ENCODE assay signal across 29 cellular contexts in the genomic region with DNA sequence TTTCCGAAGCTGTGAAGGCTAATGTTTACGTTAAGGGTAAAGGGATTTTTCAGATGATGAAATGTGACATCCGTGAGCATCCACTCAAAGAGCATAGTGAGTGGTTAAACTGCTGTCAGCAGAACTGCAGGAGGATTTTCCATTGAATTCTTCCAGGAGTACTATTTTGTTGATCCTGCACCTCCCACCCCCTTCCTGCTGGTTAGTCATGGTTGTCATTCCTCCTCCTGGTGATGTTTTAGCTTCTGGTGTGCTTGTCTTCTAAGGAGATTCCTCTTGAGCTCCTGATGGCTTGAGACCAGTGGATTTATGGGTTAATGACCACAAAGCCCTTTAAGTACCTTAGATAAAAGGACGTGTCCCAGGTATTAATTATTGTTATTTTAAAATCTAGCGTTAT. TPM values are rescaled to one million over a fixed set of nuclear protein-coding genes. Genes with fewer than 3 reads are reported as not detected.
DNase-seq lines count a peak whose midpoint lies in the region; ATAC-seq and TF ChIP-seq lines count a peak whose summit lies in the region.
"Had no signal": no experiment of that assay in that cellular context is flagged by ENCODE, and none has a peak within 500 bp of the region (broad histone marks: within the 10 kb centered on the region; RNA-seq: fewer than 3 reads in every experiment).

No MANE protein-coding gene starts in this region.

- no peak overlapping the region for H3K4me3 Mint-ChIP-seq in natural killer cell
- H3K4me3 Mint-ChIP-seq: activated B cell treated with CpG ODN at 0.5 μM for 24 hours; activated naive CD4-positive, alpha-beta T cell treated with anti-CD3 and anti-CD28 coated beads, Interleukin-2, amount 50 U/mL, for 24 hours; activated T-helper 1 cell treated with anti-CD3 and anti-CD28 coated beads, Interleukin-12 subunit alpha, Interleukin-12 subunit beta, Interleukin-2, Interleukin-4 antibody, amounts not matched to agents 30 ng/mL and 10 ng/mL and 1 ng/mL, durations not matched to agents 14 hours and 24 hours and 36 hours; B cell; CD8-positive, alpha-beta memory T cell; central memory CD8-positive, alpha-beta T cell; immature natural killer cell; natural killer cell treated with Interleukin-12 subunit alpha and Interleukin-12 subunit beta and Interleukin-15 and Interleukin-18, amount 100 ng/mL, for 72 hours had no signal

- DNase-seq in DMS79 (lab: John Stamatoyannopoulos, UW) (peak; percentile 14), DMS79 treated with DMSO at 0.1 percent for 48 hours (lab: John Stamatoyannopoulos, UW) (no peak), adipocyte (ENCODE audit: low read depth) (peak; percentile 32), kidney epithelial cell (ENCODE audit: low read depth) (peak; percentile 21), natural killer cell (no peak), left ventricle myocardium inferior (no peak), NCI-H1694 (lab: John Stamatoyannopoulos, UW) (no peak), GOT3 (lab: John Stamatoyannopoulos, UW) (no peak)
- DNase-seq: 8988T; activated B cell treated with CpG ODN at 0.5 μM for 24 hours; activated CD4-positive, alpha-beta T cell treated with anti-CD3 and anti-CD28 coated beads, Interleukin-2, amount 50 U/mL, for 4 hours; CD8-positive, alpha-beta memory T cell; dorsolateral prefrontal cortex; immature natural killer cell; Karpas-422; MV-4-11; NCI-H226; Right ventricle myocardium superior; stimulated activated CD4-positive, alpha-beta T cell treated with anti-CD3 and anti-CD28 coated beads, Interleukin-12 subunit alpha, Interleukin-12 subunit beta, amount 100 ng/mL, for 4 hours; stimulated activated naive CD4-positive, alpha-beta T cell treated with Interleukin-2 at 50 U/mL for 16 hours; T-helper 9 cell had no signal

- ATAC-seq in natural killer cell, result no peak
- ATAC-seq: natural killer cell treated with Interleukin-12 subunit alpha and Interleukin-12 subunit beta and Interleukin-15 and Interleukin-18, amount 100 ng/mL, for 72 hours had no signal

- H3K4me1 ChIP-seq in adipocyte (ENCODE audit: control insufficient read depth, insufficient read depth, low read length) (no peaks in the 10 kb centered on the region), left ventricle myocardium inferior (no peaks in the 10 kb centered on the region)
- H3K4me1 ChIP-seq: ascending aorta had no signal

- no peak overlapping the region for H3K9ac ChIP-seq in adipocyte (ENCODE audit: low read length)

- H3K36me3 ChIP-seq in adipocyte (ENCODE audit: control insufficient read depth, insufficient read depth, low read length, severe bottlenecking), result no peaks in the 10 kb centered on the region
- no peaks in the 10 kb centered on the region for H3K36me3 ChIP-seq in kidney epithelial cell (ENCODE audit: control insufficient read depth, insufficient read depth, low read length)
- H3K36me3 ChIP-seq in left ventricle myocardium inferior, result no peaks in the 10 kb centered on the region
- H3K36me3 ChIP-seq: thoracic aorta had no signal

- no peak overlapping the region for H3K27ac ChIP-seq in left ventricle myocardium inferior (replicated peaks)
- H3K27ac ChIP-seq: ascending aorta, dorsolateral prefrontal cortex, hepatocyte, thoracic aorta had no signal

- H3K27me3 ChIP-seq in adipocyte (replicated peaks; ENCODE audit: control insufficient read depth, insufficient read depth, low read length) (no peaks in the 10 kb centered on the region), kidney epithelial cell (ENCODE audit: control insufficient read depth, insufficient read depth, low read length) (no peaks in the 10 kb centered on the region), left ventricle myocardium inferior (ENCODE audit: low read depth) (no peaks in the 10 kb centered on the region)
- H3K27me3 ChIP-seq: ascending aorta, dorsolateral prefrontal cortex, hepatocyte had no signal

- H3K27me3 Mint-ChIP-seq in natural killer cell (ENCODE audit: low read depth in 2 of 2), result peaks cover 0 to 17% of the 10 kb centered on the region in 2 donors
- H3K27me3 Mint-ChIP-seq: activated naive CD4-positive, alpha-beta T cell treated with anti-CD3 and anti-CD28 coated beads, Interleukin-2, amount 50 U/mL, for 24 hours had no signal

- intact Hi-C loops in natural killer cell (cut with micrococcal nuclease), result no loop called here
- intact Hi-C loops in left ventricle myocardium inferior (cut with micrococcal nuclease), result no loop called here

- TF ChIP-seq CTCF in kidney epithelial cell (IDR thresholded peaks at IDR 0.05; ENCODE audit: insufficient read depth, low read length, poor library complexity, severe bottlenecking), result no peak
- TF ChIP-seq CTCF in natural killer cell (IDR thresholded peaks at IDR 0.05), result no peak
- no peak for TF ChIP-seq CTCF in left ventricle myocardium inferior (IDR thresholded peaks at IDR 0.05; ENCODE audit: borderline replicate concordance)

- H3K4me3 ChIP-seq in adipocyte (ENCODE audit: low read length) (no peak overlapping the region), kidney epithelial cell (ENCODE audit: low read depth, low read length) (no peak overlapping the region), left ventricle myocardium inferior (no peak overlapping the region)
- H3K4me3 ChIP-seq: ascending aorta, dorsolateral prefrontal cortex, hepatocyte, thoracic aorta had no signal

- H3K4me1 Mint-ChIP-seq in natural killer cell, result no peaks in the 10 kb centered on the region
- H3K4me1 Mint-ChIP-seq: activated B cell treated with CpG ODN at 0.5 μM for 24 hours; activated naive CD4-positive, alpha-beta T cell treated with anti-CD3 and anti-CD28 coated beads, Interleukin-2, amount 50 U/mL, for 24 hours; B cell; CD8-positive, alpha-beta memory T cell; central memory CD8-positive, alpha-beta T cell; immature natural killer cell had no signal

- H3K36me3 Mint-ChIP-seq in natural killer cell, result no peaks in the 10 kb centered on the region
- H3K36me3 Mint-ChIP-seq: activated naive CD4-positive, alpha-beta T cell treated with anti-CD3 and anti-CD28 coated beads, Interleukin-2, amount 50 U/mL, for 24 hours; CD8-positive, alpha-beta memory T cell; immature natural killer cell; natural killer cell treated with Interleukin-12 subunit alpha and Interleukin-12 subunit beta and Interleukin-15 and Interleukin-18, amount 100 ng/mL, for 72 hours had no signal

- H3K27ac Mint-ChIP-seq in natural killer cell, result no peak overlapping the region
- H3K27ac Mint-ChIP-seq: activated B cell treated with CpG ODN at 0.5 μM for 24 hours; activated naive CD4-positive, alpha-beta T cell treated with anti-CD3 and anti-CD28 coated beads, Interleukin-2, amount 50 U/mL, for 24 hours; activated T-helper 1 cell treated with anti-CD3 and anti-CD28 coated beads, Interleukin-12 subunit alpha, Interleukin-12 subunit beta, Interleukin-2, Interleukin-4 antibody, amounts not matched to agents 30 ng/mL and 10 ng/mL and 1 ng/mL, durations not matched to agents 14 hours and 24 hours and 36 hours; B cell; CD8-positive, alpha-beta memory T cell; immature natural killer cell; natural killer cell treated with Interleukin-12 subunit alpha and Interleukin-12 subunit beta and Interleukin-15 and Interleukin-18, amount 100 ng/mL, for 72 hours had no signal

- H3K9me3 Mint-ChIP-seq in natural killer cell, result peaks cover 0 to 2% of the 10 kb centered on the region in 2 donors
- H3K9me3 Mint-ChIP-seq: activated B cell treated with CpG ODN at 0.5 μM for 24 hours; activated naive CD4-positive, alpha-beta T cell treated with anti-CD3 and anti-CD28 coated beads, Interleukin-2, amount 50 U/mL, for 24 hours; activated T-helper 1 cell treated with anti-CD3 and anti-CD28 coated beads, Interleukin-12 subunit alpha, Interleukin-12 subunit beta, Interleukin-2, Interleukin-4 antibody, amounts not matched to agents 30 ng/mL and 10 ng/mL and 1 ng/mL, durations not matched to agents 14 hours and 24 hours and 36 hours; CD8-positive, alpha-beta memory T cell; central memory CD8-positive, alpha-beta T cell; natural killer cell treated with Interleukin-12 subunit alpha and Interleukin-12 subunit beta and Interleukin-15 and Interleukin-18, amount 100 ng/mL, for 72 hours had no signal

- H3K9me3 ChIP-seq in adipocyte (ENCODE audit: control insufficient read depth, low read length) (no peaks in the 10 kb centered on the region), left ventricle myocardium inferior (replicated peaks) (no peaks in the 10 kb centered on the region)
- H3K9me3 ChIP-seq: ascending aorta, thoracic aorta had no signal

RNA-seq across cellular contexts. Expression of a gene that starts 2.4 kb away (rescaled TPM):
- total RNA-seq in kidney epithelial cell (not detected in 2 replicates), natural killer cell (1 to 10 TPM in 1 of 3 donors, not detected in 2; 5.5 TPM), left ventricle myocardium inferior (not detected)
- total RNA-seq: activated T-helper 1 cell treated with anti-CD3 and anti-CD28 coated beads, Interleukin-12 subunit alpha, Interleukin-12 subunit beta, Interleukin-2, Interleukin-4 antibody, amounts not matched to agents 30 ng/mL and 10 ng/mL and 1 ng/mL, durations not matched to agents 14 hours and 24 hours and 36 hours; ascending aorta; CD8-positive, alpha-beta memory T cell; hepatocyte; natural killer cell treated with Interleukin-12 subunit alpha and Interleukin-12 subunit beta and Interleukin-15 and Interleukin-18, amount 100 ng/mL, for 72 hours; Right ventricle myocardium superior; thoracic aorta had no signal

RNA-seq across cellular contexts. Expression of a gene that starts 45.7 kb away (rescaled TPM):
- 14.7 and 19.4 TPM in 2 replicates for total RNA-seq in kidney epithelial cell
- 10 to 100 TPM; 10.8 to 13.5 (median 11.9) TPM for total RNA-seq in natural killer cell
- total RNA-seq in left ventricle myocardium inferior, result 65.4 TPM

Comparison
In these comparisons a context has a peak if more than half of its experiments do, and no peak if none do; other contexts are left out.
1. DNase-seq: peak in DMS79 (single experiment), adipocyte (single experiment) and kidney epithelial cell (single experiment); none in DMS79 treated with DMSO at 0.1 percent for 48 hours (single experiment), natural killer cell (single experiment), left ventricle myocardium inferior (single experiment), NCI-H1694 (single experiment) and GOT3 (single experiment).